In genomic region chr7:144866189-144866588, GRCh38 we compare ENCODE assay signal across 15 cellular contexts.
"Had no signal": no experiment of that assay in that cellular context is flagged by ENCODE, and none has a peak within 500 bp of the region (broad histone marks: within the 10 kb centered on the region; RNA-seq: fewer than 3 reads in every experiment).

No MANE protein-coding gene starts in this region.

- DNase-seq: activated B cell treated with CpG ODN at 0.5 μM for 24 hours; activated CD4-positive, alpha-beta memory T cell treated with anti-CD3 and anti-CD28 coated beads for 36 hours; activated CD4-positive, alpha-beta T cell treated with anti-CD3 and anti-CD28 coated beads for 4 hours; activated gamma-delta T cell treated with Interleukin-2 at 50 U/mL for 16 hours; activated T-cell treated with anti-CD3 and anti-CD28 coated beads for 4 hours; adrenal gland; cortex of kidney; hypothalamus; natural killer cell; pancreas; right lobe of liver; stimulated activated CD4-positive, alpha-beta T cell treated with anti-CD3 and anti-CD28 coated beads, Interleukin-4, amount 100 ng/mL, for 1 hour; testis had no signal

- ATAC-seq: activated naive CD4-positive, alpha-beta T cell treated with anti-CD3 and anti-CD28 coated beads, Interleukin-2, amount 50 U/mL, for 72 hours; natural killer cell; pancreas; right lobe of liver; stimulated activated effector memory CD8-positive, alpha-beta T cell treated with anti-CD3 and anti-CD28 coated beads, Interleukin-12 subunit alpha, Interleukin-12 subunit beta, amount 100 ng/mL, for 72 hours had no signal
